In the genomic region with DNA sequence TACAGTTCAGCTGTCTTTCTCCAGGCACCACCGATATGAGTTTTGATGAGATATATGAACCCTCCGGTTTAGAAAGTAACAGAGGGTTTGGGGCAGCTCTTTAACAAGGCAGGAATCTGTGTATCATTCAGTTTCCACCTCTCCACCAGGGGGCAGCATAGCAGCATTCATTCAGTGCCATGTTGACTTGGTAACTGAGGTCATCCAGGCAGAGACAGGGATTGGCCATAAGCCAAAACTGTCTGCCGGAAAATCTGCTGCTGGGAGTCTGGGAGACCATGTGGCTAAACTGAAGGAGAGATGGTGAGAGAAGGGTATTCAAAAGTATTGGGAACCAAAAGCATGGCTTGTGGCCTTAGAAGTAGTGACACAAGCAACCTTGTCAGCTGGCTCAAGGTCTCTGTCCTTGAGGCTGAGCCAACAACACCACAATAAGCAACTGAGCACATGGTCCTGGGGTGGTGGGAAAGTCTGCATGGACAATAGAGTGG, we compare ENCODE assay signal across 8 cellular contexts.
DNase-seq lines count a peak whose midpoint lies in the region; ATAC-seq and TF ChIP-seq lines count a peak whose summit lies in the region.

No MANE protein-coding gene starts in this region.

- intact Hi-C loops in uterus (cut with DNase I; ENCODE audit: low total_unique reads): no loop called here

- H3K4me1 ChIP-seq in uterus: no peaks in the 10 kb centered on the region

- H3K9me3 ChIP-seq in uterus: no peaks in the 10 kb centered on the region

- H3K4me1 Mint-ChIP-seq in T-helper 2 cell treated with Interferon-gamma antibody and Interleukin-4, amounts not matched to agents 5 μg/mL and 100 μg/mL, for 36 hours (ENCODE audit: low read depth): no peaks in the 10 kb centered on the region

- H3K27ac Mint-ChIP-seq in T-helper 2 cell treated with Interferon-gamma antibody and Interleukin-4, amounts not matched to agents 5 μg/mL and 100 μg/mL, for 36 hours: no peak overlapping the region

- H3K36me3 Mint-ChIP-seq in T-helper 2 cell treated with Interferon-gamma antibody and Interleukin-4, amounts not matched to agents 5 μg/mL and 100 μg/mL, for 36 hours (ENCODE audit: low read depth): no peaks in the 10 kb centered on the region

- peak; percentile 73 for ATAC-seq in HG02610 (IDR thresholded peaks at IDR 0.05; ENCODE audit: unreplicated experiment)

- no peak overlapping the region for H3K4me3 Mint-ChIP-seq in T-helper 2 cell treated with Interferon-gamma antibody and Interleukin-4, amounts not matched to agents 5 μg/mL and 100 μg/mL, for 36 hours

- no peak overlapping the region for H3K27ac ChIP-seq in uterus

- H3K27me3 Mint-ChIP-seq in T-helper 2 cell treated with Interferon-gamma antibody and Interleukin-4, amounts not matched to agents 5 μg/mL and 100 μg/mL, for 36 hours (ENCODE audit: low read depth): no peaks in the 10 kb centered on the region

- DNase-seq in NCI-H1436 (lab: John Stamatoyannopoulos, UW) (peak; percentile 63), NCI-H1436 treated with DMSO at 0.1 percent for 48 hours (lab: John Stamatoyannopoulos, UW) (no peak), NCI-H1694 (lab: John Stamatoyannopoulos, UW) (peak; percentile 99), epithelial cell of esophagus (ENCODE audit: low read depth) (peak; percentile 78), midbrain (lab: John Stamatoyannopoulos, UW) (peak; percentile 58), uterus (peak; percentile 28 to 30)
- DNase-seq in T-helper 2 cell treated with Interferon-gamma antibody and Interleukin-4, amounts not matched to agents 5 μg/mL and 100 μg/mL, for 36 hours (ENCODE audit: low spot score): peak; percentile 16

- no peaks in the 10 kb centered on the region for H3K9me3 Mint-ChIP-seq in T-helper 2 cell treated with Interferon-gamma antibody and Interleukin-4, amounts not matched to agents 5 μg/mL and 100 μg/mL, for 36 hours

- H3K36me3 ChIP-seq in uterus: no peaks in the 10 kb centered on the region

- H3K27me3 ChIP-seq in uterus: peaks cover 0 to 4% of the 10 kb centered on the region in 2 donors

- TF ChIP-seq POLR2A in uterus (IDR thresholded peaks at IDR 0.05): no peak

- no peak overlapping the region for H3K4me3 ChIP-seq in epithelial cell of esophagus (ENCODE audit: low read length)
- H3K4me3 ChIP-seq in uterus: no peak overlapping the region

- TF ChIP-seq CTCF in epithelial cell of esophagus (IDR thresholded peaks at IDR 0.05; ENCODE audit: insufficient read depth, low read depth, low read length, missing control alignments) (peak; percentile 73), uterus (IDR thresholded peaks at IDR 0.05) (peak in 3 of 4 experiments; percentile 26 to 39 (median 31))
